In the genomic region with DNA sequence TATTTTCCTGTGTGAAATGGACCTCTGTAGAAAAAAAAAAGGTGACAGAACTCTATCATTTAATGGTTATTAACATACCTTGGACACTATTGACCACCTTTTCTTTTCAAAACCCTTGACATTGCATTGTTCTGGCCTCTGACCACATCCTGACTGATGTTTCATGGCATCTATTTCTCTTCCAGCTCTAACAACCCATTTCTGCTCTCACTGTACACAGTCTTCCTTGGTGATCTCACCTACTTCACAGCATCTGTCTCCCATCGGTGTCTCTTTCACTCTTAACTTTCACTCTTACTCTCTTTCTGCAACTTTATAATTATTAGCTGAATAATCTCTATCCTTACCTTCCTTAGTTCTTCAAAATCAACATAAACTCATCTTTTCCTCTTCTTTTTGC, we compare ENCODE assay signal across 10 cellular contexts.
DNase-seq lines count a peak whose midpoint lies in the region; ATAC-seq and TF ChIP-seq lines count a peak whose summit lies in the region.
"Had no signal": no experiment of that assay in that cellular context is flagged by ENCODE, and none has a peak within 500 bp of the region (broad histone marks: within the 10 kb centered on the region; RNA-seq: fewer than 3 reads in every experiment).

No MANE protein-coding gene starts in this region.

- no peak for TF ChIP-seq CTCF in WERI-Rb-1 (IDR thresholded peaks at IDR 0.05; ENCODE audit: low read depth, low read length)

- no peak overlapping the region for H3K27ac ChIP-seq in WERI-Rb-1

- no peaks in the 10 kb centered on the region for H3K27me3 ChIP-seq in WERI-Rb-1 (ENCODE audit: insufficient read depth, low read depth, severe bottlenecking)

- peak overlapping the region; percentile 0 for H3K27ac Mint-ChIP-seq in memory B cell

- no peaks in the 10 kb centered on the region for H3K36me3 ChIP-seq in WERI-Rb-1
- H3K36me3 ChIP-seq: HAP-1 had no signal

- H3K9me3 Mint-ChIP-seq in memory B cell = no peaks in the 10 kb centered on the region

- DNase-seq in LHCN-M2 (ENCODE audit: low read depth) (peak; percentile 25), memory B cell (ENCODE audit: low spot score in 2 of 2) (no peak), WERI-Rb-1 (no peak), left lobe of liver (ENCODE audit: low spot score) (no peak), G401 (ENCODE audit: low spot score) (no peak)
- DNase-seq: activated CD4-positive, alpha-beta T cell treated with anti-CD3 and anti-CD28 coated beads, Interleukin-2, amount 50 U/mL, for 1 hour; caudate nucleus had no signal

- H3K4me1 Mint-ChIP-seq in memory B cell = peaks cover 20% of the 10 kb centered on the region

- ATAC-seq in GM18858 (IDR thresholded peaks at IDR 0.05; ENCODE audit: unreplicated experiment) (peak; percentile 56), GM21529 (IDR thresholded peaks at IDR 0.05; ENCODE audit: unreplicated experiment) (peak; percentile 62), memory B cell (ENCODE audit: low read depth) (no peak), left lobe of liver (no peak)

- no peaks in the 10 kb centered on the region for H3K27me3 Mint-ChIP-seq in memory B cell

- H3K36me3 Mint-ChIP-seq in memory B cell = no peaks in the 10 kb centered on the region

- no peak overlapping the region for H3K4me3 ChIP-seq in WERI-Rb-1 (ENCODE audit: low read depth, low read length)
- H3K4me3 ChIP-seq: HAP-1 had no signal

- no peaks in the 10 kb centered on the region for H3K9me3 ChIP-seq in WERI-Rb-1 (ENCODE audit: severe bottlenecking)
- H3K9me3 ChIP-seq: HAP-1 had no signal

- H3K4me3 Mint-ChIP-seq in memory B cell = peak overlapping the region; percentile 0

- in situ Hi-C loops in G401 (cut with HindIII; ENCODE audit: low sequenced_read_pairs) = no loop called here

Comparison
In these comparisons a context has a peak if more than half of its experiments do, and no peak if none do; other contexts are left out.
1. ATAC-seq: peak in GM18858 (single experiment) and GM21529 (single experiment); none in memory B cell (single experiment) and left lobe of liver (single experiment).